ENCODE assay signal across 8 cellular contexts in the genomic region with DNA sequence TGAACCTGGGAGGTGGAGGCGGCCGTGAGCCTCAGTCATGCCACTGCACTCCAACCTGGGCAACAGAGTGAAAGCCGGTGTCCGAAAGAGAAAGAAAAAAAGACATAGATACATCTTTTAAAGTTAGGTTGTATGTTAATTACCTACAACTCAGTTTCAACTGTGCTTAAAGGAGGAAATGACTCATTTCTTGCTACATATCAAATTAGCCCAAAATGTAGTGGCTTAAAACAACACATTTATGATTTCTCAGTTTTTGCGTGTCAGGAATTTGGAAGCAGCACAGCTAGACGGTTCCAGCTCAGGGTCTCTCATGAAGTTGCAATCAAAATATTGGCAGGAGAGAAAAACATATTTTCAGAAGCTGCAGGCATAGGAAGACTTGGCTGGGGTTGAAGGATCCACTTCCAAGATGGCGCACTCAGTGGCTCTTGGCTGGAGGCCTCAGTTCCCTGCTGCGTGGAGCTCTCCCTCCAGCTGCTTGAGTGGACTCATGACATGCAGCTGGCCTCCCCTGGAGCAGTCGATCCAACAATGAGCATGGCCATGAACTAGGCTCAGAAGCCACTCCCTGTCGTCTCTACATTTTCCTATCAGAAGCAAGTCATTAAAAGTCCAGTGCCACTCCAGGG. TPM values are rescaled to one million over a fixed set of nuclear protein-coding genes. Genes with fewer than 3 reads are reported as not detected.
DNase-seq lines count a peak whose midpoint lies in the region; ATAC-seq and TF ChIP-seq lines count a peak whose summit lies in the region.

No MANE protein-coding gene starts in this region.

- no peaks in the 10 kb centered on the region for H3K9me3 ChIP-seq in HCT116 (ENCODE audit: control insufficient read depth in 1 of 2, insufficient read depth in 1 of 2, low read depth in 1 of 2, low read length in 2 of 2)
- no peaks in the 10 kb centered on the region for H3K9me3 ChIP-seq in colonic mucosa
- no peaks in the 10 kb centered on the region for H3K9me3 ChIP-seq in SJCRH30 (replicated peaks)

- in situ Hi-C loops in G401 (cut with HindIII; ENCODE audit: low sequenced_read_pairs): no loop called here

- H3K9me2 ChIP-seq in HCT116 (ENCODE audit: insufficient read depth): no peaks in the 10 kb centered on the region

- no peak overlapping the region for H3K9ac ChIP-seq in HCT116 (ENCODE audit: low read length)
- H3K9ac ChIP-seq in colonic mucosa (ENCODE audit: low read depth in 2 of 2, low read length in 2 of 2): peak overlapping the region in 1 of 2 donors; percentile 4

- intact Hi-C loops in HCT116 (cut with micrococcal nuclease): loop anchor here (5.0 kb wide), 1 partner anchor 159 kb away; no protein-coding TSS in a partner anchor
- intact Hi-C loops in colonic mucosa (cut with DNase I): no loop called here
- intact Hi-C loops in natural killer cell (cut with micrococcal nuclease): no loop called here

- peaks cover 42 to 49% of the 10 kb centered on the region in 2 donors for H3K4me1 Mint-ChIP-seq in natural killer cell

- peaks cover 98% of the 10 kb centered on the region for H3K79me2 ChIP-seq in HCT116 (ENCODE audit: insufficient read depth, low read length)

- RAD21 ChIA-PET in HCT116 (lab: Charles Lee; ENCODE audit: low non-redundant PET in 1 of 2, low total read pairs in 2 of 2, uncharacterized antibody in 2 of 2, unreplicated experiment in 2 of 2): interaction anchor here in 1 of 2 experiments (0.7 kb wide), 1 partner anchor 60 kb away, joined by 3 read pairs; no protein-coding TSS in a partner anchor

- no peak for TF ChIP-seq POLR2A in HCT116 (IDR thresholded peaks at IDR 0.05; ENCODE audit: borderline replicate concordance, extremely low read depth, insufficient read depth, insufficient read length)

- BruUV-seq in HCT116 (replicated peaks; lab: Mats Ljungman, UMichigan): no TSS peak

- H3K27me3 ChIP-seq in HCT116 (ENCODE audit: insufficient read depth, low read length): no peaks in the 10 kb centered on the region
- no peaks in the 10 kb centered on the region for H3K27me3 ChIP-seq in colonic mucosa
- no peaks in the 10 kb centered on the region for H3K27me3 ChIP-seq in SJCRH30

- CTCF ChIA-PET in HCT116 (lab: Charles Lee): no interaction called here

- H3K4me3 ChIP-seq in HCT116 (replicated peaks in 1 of 2; ENCODE audit: low read depth in 1 of 2, low read length in 2 of 2): no peak overlapping the region
- no peak overlapping the region for H3K4me3 ChIP-seq in colonic mucosa
- H3K4me3 ChIP-seq in SJCRH30: no peak overlapping the region

- H2AFZ ChIP-seq in HCT116 (ENCODE audit: low read depth, low read length, poor library complexity, severe bottlenecking): no peak overlapping the region

- peaks cover 0 to 3% of the 10 kb centered on the region in 2 donors for H3K9me3 Mint-ChIP-seq in natural killer cell

- H3K27me3 Mint-ChIP-seq in natural killer cell (ENCODE audit: low read depth in 2 of 2): no peaks in the 10 kb centered on the region

- H3K4me3 Mint-ChIP-seq in natural killer cell: peak overlapping the region; percentile 83

- peak overlapping the region; percentile 97 for H3K4me2 ChIP-seq in HCT116 (ENCODE audit: low read length)

- no peaks in the 10 kb centered on the region for H4K20me1 ChIP-seq in HCT116 (ENCODE audit: insufficient read depth)

- H3K36me3 ChIP-seq in HCT116 (ENCODE audit: control insufficient read depth in 1 of 2, insufficient read depth in 2 of 2, low read length in 2 of 2) (peaks cover 20 to 38% of the 10 kb centered on the region in 2 experiments; a peak in 3 of 4 replicates), colonic mucosa (peaks cover 14% of the 10 kb centered on the region), SJCRH30 (peaks cover 66% of the 10 kb centered on the region)

- no peak for TF ChIP-seq CTCF in HCT116 (IDR thresholded peaks at IDR 0.05 in 2 of 3, conservative IDR thresholded peaks at IDR 0.05 in 1 of 3; ENCODE audit: borderline replicate concordance in 1 of 3, insufficient read depth in 1 of 3, low read depth in 2 of 3, low read length in 2 of 3)
- no peak for TF ChIP-seq CTCF in colonic mucosa (IDR thresholded peaks at IDR 0.05)
- no peak for TF ChIP-seq CTCF in natural killer cell (IDR thresholded peaks at IDR 0.05)

- no peak for TF ChIP-seq RAD21 in HCT116 (IDR thresholded peaks at IDR 0.05; ENCODE audit: low read depth)

- peak; percentile 35 for DNase-seq in G401 (ENCODE audit: low spot score)
- DNase-seq in HCT116 (ENCODE audit: low read depth, low spot score): no peak
- peak; percentile 35 for DNase-seq in SIG-M5 treated with dmso at 0.1 percent for 504 hours (lab: John Stamatoyannopoulos, UW; ENCODE audit: unreplicated experiment)
- DNase-seq in colonic mucosa: no peak
- peak; percentile 40 for DNase-seq in natural killer cell
- no peak for DNase-seq in SJCRH30
- DNase-seq in NCI-H1417 treated with DMSO at 0.1 percent for 48 hours (lab: John Stamatoyannopoulos, UW): no peak
- DNase-seq in NCI-H1105 treated with DMSO at 0.1 percent for 48 hours (lab: John Stamatoyannopoulos, UW): no peak

- ATAC-seq in HCT116 (no peak), natural killer cell (peak; percentile 46 to 72 (median 57))

- H3K36me3 Mint-ChIP-seq in natural killer cell: no peaks in the 10 kb centered on the region

- H3K4me1 ChIP-seq in HCT116 (ENCODE audit: control insufficient read depth in 1 of 2, insufficient read depth in 2 of 2, low read length in 2 of 2) (peaks cover 51 to 63% of the 10 kb centered on the region in 2 experiments), colonic mucosa (peaks cover 15% of the 10 kb centered on the region), SJCRH30 (peaks cover 6% of the 10 kb centered on the region; the same call in 1 of the 2 replicates)

- H3K27ac Mint-ChIP-seq in natural killer cell: peak overlapping the region; percentile 91 to 97

- POLR2A ChIA-PET in HCT116 (lab: Charles Lee): no interaction called here

- peak overlapping the region; percentile 91 for H3K27ac ChIP-seq in HCT116 (ENCODE audit: low read depth, low read length)
- H3K27ac ChIP-seq in colonic mucosa: peak overlapping the region; percentile 93
- H3K27ac ChIP-seq in SJCRH30: no peak overlapping the region

TF ChIP-seq in HCT116, 20 proteins besides CTCF, POLR2A, EP300 and RAD21:
- TF ChIP-seq CEBPB (IDR thresholded peaks at IDR 0.05; ENCODE audit: low read depth) (no peak), CBX3 (IDR thresholded peaks at IDR 0.05; ENCODE audit: low read depth) (no peak), ZFX (IDR thresholded peaks at IDR 0.05) (no peak), EZH2phosphoT487 (IDR thresholded peaks at IDR 0.05; ENCODE audit: borderline replicate concordance) (no peak), YY1 (IDR thresholded peaks at IDR 0.05; ENCODE audit: extremely low read depth, insufficient replicate concordance, low read depth, low read length) (no peak), TCF7L2 (IDR thresholded peaks at IDR 0.05; ENCODE audit: borderline replicate concordance, extremely low read depth, insufficient read depth, insufficient read length) (no peak), EZH2 (IDR thresholded peaks at IDR 0.05) (no peak), MAX (IDR thresholded peaks at IDR 0.05) (no peak)

RNA-seq across cellular contexts. Expression of gene LDLR, which starts 7.1 kb away (rescaled TPM):
- total RNA-seq in G401 (2014; rRNA removed; shearing (Covaris generic)): 38.2 and 47.4 TPM in 2 replicates
- total RNA-seq in HCT116 (2021; ENCODE audit: unreplicated experiment): 92.4 TPM
- 69.8 and 84.2 TPM in 2 replicates for polyA plus RNA-seq in HCT116 (2012)
- 100 to 1,000 TPM in 1 of 2 donors, 10 to 100 TPM in 1; 65.0 to 190 TPM for total RNA-seq in colonic mucosa
- total RNA-seq in natural killer cell: 100 to 1,000 TPM in 2 of 3 donors, 10 to 100 TPM in 1; 84.7 to 172 (median 112) TPM
- 51.6 and 57.0 TPM in 2 replicates for total RNA-seq in SJCRH30 (2014; rRNA removed; shearing (Covaris generic))

RNA-seq across cellular contexts. Expression of gene SPC24, which starts 59.3 kb away (rescaled TPM):
- total RNA-seq in G401 (2014; rRNA removed; shearing (Covaris generic)): 74.0 and 74.7 TPM in 2 replicates
- 33.9 TPM for total RNA-seq in HCT116 (2021; ENCODE audit: unreplicated experiment)
- 38.8 and 39.2 TPM in 2 replicates for polyA plus RNA-seq in HCT116 (2012)
- 10 to 100 TPM in 1 of 2 donors, 1 to 10 TPM in 1; 9.4 to 47.6 TPM for total RNA-seq in colonic mucosa
- 1 to 10 TPM; 1.7 to 6.1 (median 4.1) TPM for total RNA-seq in natural killer cell
- total RNA-seq in SJCRH30 (2014; rRNA removed; shearing (Covaris generic)): 61.3 and 70.3 TPM in 2 replicates

Comparison
In these comparisons a context has a peak if more than half of its experiments do, and no peak if none do; other contexts are left out.
1. DNase-seq: peak in G401 (single experiment), SIG-M5 treated with dmso at 0.1 percent for 504 hours (single experiment) and natural killer cell (single experiment); none in HCT116 (single experiment), colonic mucosa (single experiment), SJCRH30 (0 of 2), NCI-H1417 treated with DMSO at 0.1 percent for 48 hours (single experiment) and NCI-H1105 treated with DMSO at 0.1 percent for 48 hours (single experiment).